1 cellular context compared by ENCODE assay signal in the genomic region with DNA sequence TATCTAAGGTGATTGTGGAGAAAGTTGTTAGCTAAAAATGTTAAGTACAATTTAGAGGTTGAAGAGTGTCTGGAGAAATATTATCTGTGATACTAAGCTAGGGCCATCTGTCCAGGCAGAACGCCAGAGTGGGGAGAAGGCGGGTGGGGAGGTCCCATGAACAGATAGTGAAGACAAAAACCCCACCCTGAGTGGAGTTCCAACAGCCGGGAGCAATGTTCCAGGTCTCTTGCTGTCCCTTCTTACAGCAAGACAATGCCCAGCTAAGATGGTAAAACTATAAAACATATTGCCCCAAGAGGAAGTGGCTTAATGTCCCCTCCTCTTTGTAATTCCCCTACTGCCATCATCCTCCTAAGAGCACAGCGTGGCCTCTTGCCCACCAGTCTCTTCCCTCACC.
TF ChIP-seq lines count a peak whose summit lies in the region.

No MANE protein-coding gene starts in this region.

TF ChIP-seq in GM12878, 131 proteins besides CTCF, POLR2A, EP300 and RAD21:
- TF ChIP-seq SIX5 (IDR thresholded peaks at IDR 0.05; ENCODE audit: low read depth, low read length, severe bottlenecking) (no peak), SPI1 (IDR thresholded peaks at IDR 0.05; ENCODE audit: borderline replicate concordance, insufficient read depth, low read depth, low read length) (peak; percentile 70; the same call in 1 of the 2 replicates)
